In the genomic region with DNA sequence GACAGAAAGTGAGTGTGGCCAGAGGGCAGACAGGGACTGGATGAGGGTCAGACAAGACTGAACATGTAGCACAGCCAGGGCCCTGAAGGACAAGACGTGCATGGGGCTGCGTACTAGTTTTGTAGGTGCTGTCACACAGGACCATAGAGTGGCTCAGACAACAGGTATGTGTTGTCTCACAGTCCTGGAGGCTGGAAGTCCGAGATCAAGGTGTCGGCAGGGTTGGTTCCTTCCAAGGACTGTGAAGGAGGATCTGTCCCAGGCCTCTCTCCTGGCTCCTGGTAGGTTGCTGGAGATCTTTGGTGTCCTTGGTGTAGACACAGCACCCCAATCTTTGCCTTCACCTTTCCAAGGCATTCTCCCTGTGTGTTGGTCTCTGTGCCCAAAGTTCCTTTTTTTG, we compare ENCODE assay signal across 26 cellular contexts.
"Had no signal": no experiment of that assay in that cellular context is flagged by ENCODE, and none has a peak within 500 bp of the region (broad histone marks: within the 10 kb centered on the region; RNA-seq: fewer than 3 reads in every experiment).

No MANE protein-coding gene starts in this region.

- H3K27ac Mint-ChIP-seq: naive thymus-derived CD8-positive, alpha-beta T cell; stimulated activated naive B cell treated with anti-CD40 and anti-IgM and Interleukin-4, amounts not matched to agents 10 μg/mL and 1 μg/mL and 100 μg/mL, for 72 hours had no signal

- H3K4me1 ChIP-seq: lower lobe of right lung, parathyroid adenoma, right atrium auricular region, right lobe of liver, thyroid gland, transverse colon, upper lobe of left lung had no signal

- FAIRE-seq: kidney had no signal

- H3K4me3 Mint-ChIP-seq: naive thymus-derived CD8-positive, alpha-beta T cell; nephron; neural crest cell; stimulated activated naive B cell treated with anti-CD40 and anti-IgM and Interleukin-4, amounts not matched to agents 10 μg/mL and 1 μg/mL and 100 μg/mL, for 72 hours had no signal

- H3K27me3 ChIP-seq: left lung, neutrophil, right atrium auricular region, right lobe of liver, stomach, thyroid gland, transverse colon, upper lobe of left lung had no signal

- H3K9ac ChIP-seq: parathyroid adenoma had no signal

- H3K9me3 Mint-ChIP-seq: naive thymus-derived CD8-positive, alpha-beta T cell; nephron had no signal

- H3K4me3 ChIP-seq: left lung, lower lobe of right lung, right atrium auricular region, right lobe of liver, smooth muscle cell, stomach, thyroid gland, transverse colon, upper lobe of left lung had no signal

- H3K4me2 ChIP-seq: smooth muscle cell had no signal

- H2AFZ ChIP-seq: parathyroid adenoma had no signal

- ATAC-seq: left colon; left lung; lower lobe of right lung; naive thymus-derived CD8-positive, alpha-beta T cell; right lobe of liver; stimulated activated naive B cell treated with anti-CD40 and anti-IgM and Interleukin-4, amounts not matched to agents 10 μg/mL and 1 μg/mL and 100 μg/mL, for 72 hours; stimulated activated naive CD8-positive, alpha-beta T cell treated with anti-CD3 and anti-CD28 coated beads, Interleukin-15, Interleukin-2, amounts not matched to agents 100 U/mL and 50 U/mL, for 24 hours had no signal

- H3K36me3 ChIP-seq: left lung, lower lobe of right lung, neutrophil, right atrium auricular region, right lobe of liver, stomach, thyroid gland, transverse colon, upper lobe of left lung had no signal

- H3K27ac ChIP-seq: left lung, lower lobe of right lung, neutrophil, parathyroid adenoma, right atrium auricular region, right lobe of liver, stomach, thyroid gland, transverse colon, upper lobe of left lung had no signal

- H3K4me1 Mint-ChIP-seq: naive thymus-derived CD8-positive, alpha-beta T cell; stimulated activated naive B cell treated with anti-CD40 and anti-IgM and Interleukin-4, amounts not matched to agents 10 μg/mL and 1 μg/mL and 100 μg/mL, for 72 hours had no signal

- H3K9me3 ChIP-seq: left lung, lower lobe of right lung, neutrophil, right atrium auricular region, right lobe of liver, stomach, thyroid gland, transverse colon, upper lobe of left lung had no signal

- H3K79me2 ChIP-seq: parathyroid adenoma had no signal

- DNase-seq: hippocampal formation; kidney; left colon; left lung; lower lobe of right lung; mammary epithelial cell; mesenchymal stem cell; naive thymus-derived CD8-positive, alpha-beta T cell; occipital lobe; right lobe of liver; stimulated activated CD4-positive, alpha-beta T cell treated with anti-CD3 and anti-CD28 coated beads, Interleukin-1b, Interleukin-23, amount 100 ng/mL, for 48 hours; stimulated activated CD4-positive, alpha-beta T cell treated with anti-CD3 and anti-CD28 coated beads, Interleukin-2, amount 100 ng/mL, for 48 hours; stimulated activated CD4-positive, alpha-beta T cell treated with anti-CD3 and anti-CD28 coated beads, Interleukin-4, amount 100 ng/mL, for 4 hours; stimulated activated CD8-positive, alpha-beta memory T cell treated with anti-CD3 and anti-CD28 coated beads, Interleukin-4, amount 100 ng/mL, for 48 hours; stimulated activated naive B cell treated with anti-CD40 and anti-IgM and Interleukin-4, amounts not matched to agents 10 μg/mL and 1 μg/mL and 100 μg/mL, for 72 hours; stimulated activated naive CD8-positive, alpha-beta T cell treated with anti-CD3 and anti-CD28 coated beads, Interleukin-15, Interleukin-2, amounts not matched to agents 100 U/mL and 50 U/mL, for 24 hours; stomach; thyroid gland; transverse colon; upper lobe of left lung had no signal
